Comparison of ENCODE assay signal across 22 cellular contexts in genomic region chr22:29208502-29208862, GRCh38. TPM values are rescaled to one million over a fixed set of nuclear protein-coding genes. Genes with fewer than 3 reads are reported as not detected.
DNase-seq lines count a peak whose midpoint lies in the region; ATAC-seq and TF ChIP-seq lines count a peak whose summit lies in the region.
"Had no signal": no experiment of that assay in that cellular context is flagged by ENCODE, and none has a peak within 500 bp of the region (broad histone marks: within the 10 kb centered on the region; RNA-seq: fewer than 3 reads in every experiment).

No MANE protein-coding gene starts in this region.

- DNase-seq in 8988T (peak; percentile 38), WTC11 (ENCODE audit: low spot score) (no peak), naive B cell (no peak), right atrium auricular region (ENCODE audit: low spot score) (no peak), occipital lobe (lab: John Stamatoyannopoulos, UW) (no peak)
- DNase-seq in effector CD8-positive, alpha-beta T cell (lab: John Stamatoyannopoulos, UW), result no peak
- DNase-seq: activated CD4-positive, alpha-beta T cell treated with anti-CD3 and anti-CD28 coated beads for 4 hours; GDM1; glutamatergic neuron; natural killer cell; NCI-H2171; NCI-H524 treated with DMSO at 0.1 percent for 48 hours; stimulated activated CD4-positive, alpha-beta T cell treated with anti-CD3 and anti-CD28 coated beads, Interleukin-4, amount 100 ng/mL, for 4 hours; SW 1271; uterus had no signal

- ATAC-seq in WTC11 (peak; percentile 19; the same call in 1 of the 2 replicates), naive B cell (ENCODE audit: low read depth in 2 of 2) (peak; percentile 2 to 23), GM18520 (IDR thresholded peaks at IDR 0.05; ENCODE audit: unreplicated experiment) (no peak)
- ATAC-seq: HepG2, left colon, natural killer cell had no signal

- TF ChIP-seq CTCF in GM12873 (IDR thresholded peaks at IDR 0.05; ENCODE audit: insufficient read depth, low read depth, low read length, missing control alignments) (peak; percentile 31), WTC11 (IDR thresholded peaks at IDR 0.05) (no peak), right atrium auricular region (IDR thresholded peaks at IDR 0.05) (no peak)

- H3K36me3 Mint-ChIP-seq in WTC11 (no peaks in the 10 kb centered on the region), naive B cell (no peaks in the 10 kb centered on the region)
- H3K36me3 Mint-ChIP-seq: activated naive CD4-positive, alpha-beta T cell treated with anti-CD3 and anti-CD28 coated beads, Interleukin-2, amount 50 U/mL, for 24 hours; natural killer cell had no signal

- H3K27ac Mint-ChIP-seq in WTC11 (no peak overlapping the region), naive B cell (peak overlapping the region in 1 of 6 donors; percentile 61)
- H3K27ac Mint-ChIP-seq: activated naive CD4-positive, alpha-beta T cell treated with anti-CD3 and anti-CD28 coated beads, Interleukin-2, amount 50 U/mL, for 24 hours; natural killer cell had no signal

- H3K4me3 Mint-ChIP-seq in WTC11 (no peak overlapping the region), naive B cell (peak overlapping the region in 1 of 8 donors; percentile 74)
- H3K4me3 Mint-ChIP-seq: activated naive CD4-positive, alpha-beta T cell treated with anti-CD3 and anti-CD28 coated beads, Interleukin-2, amount 50 U/mL, for 24 hours; natural killer cell had no signal

- H3K4me1 Mint-ChIP-seq in WTC11 (peaks cover 16% of the 10 kb centered on the region), naive B cell (peaks cover 16 to 43% (median 37%) of the 10 kb centered on the region in 3 donors)

- no peaks in the 10 kb centered on the region for H3K9me3 ChIP-seq in right atrium auricular region
- H3K9me3 ChIP-seq: uterus had no signal

- H3K36me3 ChIP-seq in right atrium auricular region, result no peaks in the 10 kb centered on the region
- H3K36me3 ChIP-seq: uterus had no signal

- H3K27me3 ChIP-seq in right atrium auricular region, result no peaks in the 10 kb centered on the region
- H3K27me3 ChIP-seq: uterus had no signal

- peaks cover 0 to 12% of the 10 kb centered on the region in 2 donors for H3K4me1 ChIP-seq in right atrium auricular region

- CTCF ChIA-PET in WTC11 (lab: Charles Lee), result interaction anchor here (1.0 to 9.4 kb wide), 6 partner anchors 14 to 58 kb away, joined by 3 to 171 read pairs (median 4); no protein-coding TSS in a partner anchor

- H3K9me3 Mint-ChIP-seq in WTC11, result no peaks in the 10 kb centered on the region
- H3K9me3 Mint-ChIP-seq in naive B cell, result peaks cover 0 to 2% (median 0%) of the 10 kb centered on the region in 7 donors
- H3K9me3 Mint-ChIP-seq: activated naive CD4-positive, alpha-beta T cell treated with anti-CD3 and anti-CD28 coated beads, Interleukin-2, amount 50 U/mL, for 24 hours; natural killer cell had no signal

- H3K27ac ChIP-seq in right atrium auricular region, result no peak overlapping the region
- H3K27ac ChIP-seq: C4-2B, uterus had no signal

- H3K4me3 ChIP-seq in right atrium auricular region, result no peak overlapping the region
- H3K4me3 ChIP-seq: uterus had no signal

- H3K27me3 Mint-ChIP-seq in WTC11 (ENCODE audit: low read depth) (peaks cover 9% of the 10 kb centered on the region), naive B cell (peaks cover 63 to 86% (median 74%) of the 10 kb centered on the region in 3 donors)

- POLR2A ChIA-PET in WTC11 (lab: Charles Lee), result interaction anchor here (0.5 kb wide), 1 partner anchor 167 kb away, joined by 8 read pairs; no protein-coding TSS in a partner anchor

TF ChIP-seq in WTC11, 78 proteins besides CTCF, POLR2A, EP300 and RAD21:
- TF ChIP-seq CREB1 (CRISPR knock-in tag; IDR thresholded peaks at IDR 0.05) (no peak), E2F5 (CRISPR knock-in tag; IDR thresholded peaks at IDR 0.05) (no peak), MYBL2 (CRISPR knock-in tag; IDR thresholded peaks at IDR 0.05) (no peak), MAX (CRISPR knock-in tag; IDR thresholded peaks at IDR 0.05) (no peak)

RNA-seq across cellular contexts. Expression of gene EMID1, which starts 2.8 kb away (rescaled TPM):
- total RNA-seq in WTC11 (2021) (6.0 to 8.6 TPM (median 6.1 TPM) in 3 replicates), right atrium auricular region (under 1 TPM; 0.33 to 0.51 TPM), occipital lobe (31.8 TPM)
- polyA plus RNA-seq in naive B cell (ENCODE audit: low read depth in 6 of 6), result not detected
- total RNA-seq: MCF 10A had no signal

RNA-seq across cellular contexts. Expression of gene RHBDD3, which starts 59.3 kb away (rescaled TPM):
- total RNA-seq in WTC11 (2021) (69.6 to 78.2 TPM (median 77.9 TPM) in 3 replicates), right atrium auricular region (10 to 100 TPM; 16.5 to 23.4 TPM), occipital lobe (14.3 TPM)
- polyA plus RNA-seq in naive B cell (ENCODE audit: low read depth in 6 of 6), result 1 to 10 TPM in 4 of 6 donors, under 1 TPM in 1, not detected in 1; 0.72 to 4.2 (median 2.9) TPM

RNA-seq across cellular contexts. Expression of gene EWSR1, which starts 59.6 kb away (rescaled TPM):
- total RNA-seq in WTC11 (2021), result 377 to 400 TPM (median 384 TPM) in 3 replicates
- polyA plus RNA-seq in naive B cell (ENCODE audit: low read depth in 6 of 6), result 100 to 1,000 TPM; 175 to 252 (median 194) TPM
- total RNA-seq in right atrium auricular region, result 100 to 1,000 TPM; 153 to 179 TPM
- 186 TPM for total RNA-seq in occipital lobe
